ENCODE assay signal across 36 cellular contexts in the genomic region with DNA sequence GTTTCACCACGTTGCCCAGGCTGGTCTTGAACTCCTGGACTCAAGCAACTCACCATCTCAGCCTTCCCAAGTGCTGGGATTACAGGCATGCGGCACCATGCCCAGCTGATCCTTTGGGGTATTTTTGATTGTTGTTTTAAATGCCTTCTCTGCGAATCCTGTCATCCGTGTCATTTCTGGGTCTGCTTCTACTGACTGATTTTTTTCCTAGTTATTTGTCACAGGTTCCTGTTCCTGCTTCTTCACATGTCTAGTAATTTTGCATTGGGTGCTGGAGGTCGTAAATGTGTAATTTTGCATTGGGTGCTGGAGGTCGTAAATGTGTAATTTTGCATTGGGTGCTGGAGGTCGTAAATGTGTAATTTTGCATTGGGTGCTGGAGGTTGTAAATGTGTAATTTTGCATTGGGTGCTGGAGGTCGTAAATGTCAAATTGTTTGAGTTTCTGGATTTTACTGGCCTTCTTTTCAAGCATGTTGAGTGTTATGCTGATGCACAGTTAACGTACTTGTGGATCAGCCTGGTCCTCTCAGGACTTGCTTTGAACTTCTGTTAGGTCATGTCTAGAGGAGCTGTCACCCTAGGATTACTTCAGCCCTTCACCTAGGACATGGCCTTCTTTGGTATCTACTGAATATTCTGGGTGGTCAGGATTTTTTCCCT. TPM values are rescaled to one million over a fixed set of nuclear protein-coding genes. Genes with fewer than 3 reads are reported as not detected.
"Had no signal": no experiment of that assay in that cellular context is flagged by ENCODE, and none has a peak within 500 bp of the region (broad histone marks: within the 10 kb centered on the region; RNA-seq: fewer than 3 reads in every experiment).

No MANE protein-coding gene starts in this region.

- H3K36me3 ChIP-seq: MG63 had no signal

- H3K4me2 ChIP-seq: KMS-11 had no signal

- H3K27me3 ChIP-seq: MG63 had no signal

- H3K27ac ChIP-seq: KMS-11 had no signal

- DNase-seq: Karpas-422, Kasumi-1, MG63, MM.1S, MV-4-11, NCI-H1048, NCI-H1092, NCI-H1092 treated with DMSO at 0.1 percent for 48 hours, NCI-H1105, NCI-H1105 treated with DMSO at 0.1 percent for 48 hours, NCI-H1417, NCI-H1417 treated with DMSO at 0.1 percent for 48 hours, NCI-H1436, NCI-H1436 treated with DMSO at 0.1 percent for 48 hours, NCI-H146, NCI-H1694, NCI-H1694 treated with DMSO at 0.1 percent for 48 hours, NCI-H187, NCI-H187 treated with DMSO at 0.1 percent for 48 hours, NCI-H1930, NCI-H2029, NCI-H2029 treated with DMSO at 0.1 percent for 48 hours, NCI-H2081, NCI-H2081 treated with DMSO at 0.1 percent for 48 hours, NCI-H2107, NCI-H2171, NCI-H2171 treated with DMSO at 0.1 percent for 48 hours, NCI-H2227 treated with DMSO at 0.1 percent for 48 hours, NCI-H226, NCI-H345, NCI-H446, NCI-H446 treated with DMSO at 0.1 percent for 48 hours, NCI-H510A, NCI-H510A treated with DMSO at 0.1 percent for 48 hours had no signal

- H3K9ac ChIP-seq: KMS-11 had no signal

- H3K4me3 ChIP-seq: MG63 had no signal

RNA-seq across cellular contexts. Expression of a gene that starts 4.1 kb away (rescaled TPM):
- total RNA-seq: LHCN-M2 had no signal
